10 cellular contexts compared by ENCODE assay signal in the genomic region with DNA sequence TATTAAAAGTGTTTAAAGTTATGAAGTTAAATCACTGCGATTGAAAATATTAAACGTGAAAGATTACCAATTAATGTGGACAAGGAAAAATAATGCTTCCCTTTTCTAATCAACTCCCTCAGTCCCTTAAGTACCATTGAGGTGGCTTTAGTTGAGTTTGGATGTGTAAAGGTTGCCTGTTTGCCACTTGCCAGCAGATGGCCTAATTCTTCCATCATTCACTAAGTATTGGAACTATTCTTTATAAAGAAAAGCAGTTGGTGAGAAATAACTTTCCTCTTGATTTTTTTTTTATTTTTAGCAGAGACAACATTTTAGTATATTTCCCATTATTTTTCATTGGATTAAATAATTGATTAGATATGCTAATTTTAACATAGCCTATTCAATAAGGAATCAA.
DNase-seq lines count a peak whose midpoint lies in the region; TF ChIP-seq lines count a peak whose summit lies in the region.
"Had no signal": no experiment of that assay in that cellular context is flagged by ENCODE, and none has a peak within 500 bp of the region (broad histone marks: within the 10 kb centered on the region; RNA-seq: fewer than 3 reads in every experiment).

No MANE protein-coding gene starts in this region.

- in situ Hi-C loops in brain microvascular endothelial cell (cut with HindIII; ENCODE audit: low pct_ligation_motif_present, low sequenced_read_pairs), result no loop called here

- DNase-seq in GM12864 (ENCODE audit: low read depth) (no peak), NAMALWA (ENCODE audit: low spot score) (peak; percentile 17), brain microvascular endothelial cell (no peak), GM03348 (ENCODE audit: low spot score) (no peak), ecto neural progenitor cell (ENCODE audit: low spot score) (no peak)
- DNase-seq in activated CD4-positive, alpha-beta memory T cell treated with anti-CD3 and anti-CD28 coated beads, Interleukin-2, amount 10 ng/mL, durations not matched to agents 7 days and 5 days, result no peak
- DNase-seq: activated CD4-positive, alpha-beta T cell treated with anti-CD3 and anti-CD28 coated beads for 1 hour had no signal

- POLR2A ChIA-PET in activated CD4-positive, alpha-beta memory T cell treated with anti-CD3 and anti-CD28 coated beads, Interleukin-2, amount 10 ng/mL, durations not matched to agents 7 days and 5 days (lab: Charles Lee), result no interaction called here

- H3K4me3 ChIP-seq in GM12864 (ENCODE audit: low read depth, low read length), result no peak overlapping the region
- no peak overlapping the region for H3K4me3 ChIP-seq in brain microvascular endothelial cell (ENCODE audit: low read depth, low read length)
- H3K4me3 ChIP-seq in neural cell (ENCODE audit: low read length), result no peak overlapping the region
- H3K4me3 ChIP-seq: mucosa of descending colon had no signal

- TF ChIP-seq EP300 in neural cell (conservative IDR thresholded peaks at IDR 0.05; ENCODE audit: poor library complexity, severe bottlenecking), result no peak

- no peaks in the 10 kb centered on the region for H3K9me3 Mint-ChIP-seq in activated CD4-positive, alpha-beta memory T cell treated with anti-CD3 and anti-CD28 coated beads, Interleukin-2, amount 10 ng/mL, durations not matched to agents 7 days and 5 days

- H3K27ac ChIP-seq in brain microvascular endothelial cell (no peak overlapping the region), neural cell (ENCODE audit: low read length) (no peak overlapping the region)

- no peaks in the 10 kb centered on the region for H4K20me1 ChIP-seq in neural cell (ENCODE audit: insufficient read depth)

- no peak overlapping the region for H2AFZ ChIP-seq in neural cell (ENCODE audit: low read depth, low read length)

- no peaks in the 10 kb centered on the region for H3K36me3 Mint-ChIP-seq in activated CD4-positive, alpha-beta memory T cell treated with anti-CD3 and anti-CD28 coated beads, Interleukin-2, amount 10 ng/mL, durations not matched to agents 7 days and 5 days (ENCODE audit: low read depth)

- H3K27me3 ChIP-seq in brain microvascular endothelial cell (replicated peaks) (no peaks in the 10 kb centered on the region), neural cell (ENCODE audit: insufficient read depth, low read depth, low read length) (no peaks in the 10 kb centered on the region)

- TF ChIP-seq RAD21 in neural cell (conservative IDR thresholded peaks at IDR 0.05), result peak; percentile 88

- no peak overlapping the region for H3K27ac Mint-ChIP-seq in activated CD4-positive, alpha-beta memory T cell treated with anti-CD3 and anti-CD28 coated beads, Interleukin-2, amount 10 ng/mL, durations not matched to agents 7 days and 5 days

- H3K27me3 Mint-ChIP-seq in activated CD4-positive, alpha-beta memory T cell treated with anti-CD3 and anti-CD28 coated beads, Interleukin-2, amount 10 ng/mL, durations not matched to agents 7 days and 5 days, result no peaks in the 10 kb centered on the region
- H3K27me3 Mint-ChIP-seq: central memory CD8-positive, alpha-beta T cell had no signal

- TF ChIP-seq CTCF in GM12864 (IDR thresholded peaks at IDR 0.05; ENCODE audit: low read depth, low read length, missing control alignments), result peak; percentile 33
- peak; percentile 43 for TF ChIP-seq CTCF in brain microvascular endothelial cell (IDR thresholded peaks at IDR 0.05; ENCODE audit: low read depth, low read length, missing control alignments)
- TF ChIP-seq CTCF in neural cell (IDR thresholded peaks at IDR 0.05; ENCODE audit: poor library complexity, severe bottlenecking), result peak; percentile 81

- no peak overlapping the region for H3K4me2 ChIP-seq in neural cell (ENCODE audit: low read length)

- H3F3A ChIP-seq in neural cell (ENCODE audit: insufficient read depth, low read length, poor library complexity, severe bottlenecking), result no peaks in the 10 kb centered on the region

- H3K36me3 ChIP-seq in brain microvascular endothelial cell (replicated peaks) (no peaks in the 10 kb centered on the region), neural cell (ENCODE audit: insufficient read depth, low read length) (no peaks in the 10 kb centered on the region)

- CTCF ChIA-PET in activated CD4-positive, alpha-beta memory T cell treated with anti-CD3 and anti-CD28 coated beads, Interleukin-2, amount 10 ng/mL, durations not matched to agents 7 days and 5 days (lab: Charles Lee), result no interaction called here

- no peaks in the 10 kb centered on the region for H3K79me2 ChIP-seq in neural cell (replicated peaks; ENCODE audit: insufficient read depth, low read length)

- H3K4me1 Mint-ChIP-seq in activated CD4-positive, alpha-beta memory T cell treated with anti-CD3 and anti-CD28 coated beads, Interleukin-2, amount 10 ng/mL, durations not matched to agents 7 days and 5 days, result no peaks in the 10 kb centered on the region
- H3K4me1 Mint-ChIP-seq: central memory CD8-positive, alpha-beta T cell had no signal

- no peaks in the 10 kb centered on the region for H3K9me2 ChIP-seq in neural cell (ENCODE audit: insufficient read depth, low read length)

- no peak overlapping the region for H3K4me3 Mint-ChIP-seq in activated CD4-positive, alpha-beta memory T cell treated with anti-CD3 and anti-CD28 coated beads, Interleukin-2, amount 10 ng/mL, durations not matched to agents 7 days and 5 days
- H3K4me3 Mint-ChIP-seq: central memory CD8-positive, alpha-beta T cell had no signal

- no peaks in the 10 kb centered on the region for H3K9me3 ChIP-seq in neural cell (ENCODE audit: low read length)
- H3K9me3 ChIP-seq: mucosa of descending colon had no signal

- no peak overlapping the region for H3K9ac ChIP-seq in neural cell (ENCODE audit: low read length)

TF ChIP-seq in neural cell, 6 proteins besides CTCF, POLR2A, EP300 and RAD21:
- TF ChIP-seq POLR2AphosphoS5 (IDR thresholded peaks at IDR 0.05) (no peak), SMC3 (conservative IDR thresholded peaks at IDR 0.05; ENCODE audit: poor library complexity) (peak; percentile 91)
